ENCODE assay signal across 10 cellular contexts in genomic region chr7:128792471-128793183, GRCh38. TPM values are rescaled to one million over a fixed set of nuclear protein-coding genes. Genes with fewer than 3 reads are reported as not detected.
DNase-seq lines count a peak whose midpoint lies in the region; ATAC-seq and TF ChIP-seq lines count a peak whose summit lies in the region.
"Had no signal": no experiment of that assay in that cellular context is flagged by ENCODE, and none has a peak within 500 bp of the region (broad histone marks: within the 10 kb centered on the region; RNA-seq: fewer than 3 reads in every experiment).

No MANE protein-coding gene starts in this region.

- TF ChIP-seq CTCF in transverse colon (IDR thresholded peaks at IDR 0.05) = no peak

- WGBS in transverse colon (ENCODE audit: low coverage in 1 of 2), 2 donors = 62% methylated on average over 10 of the region's 10 CpGs; no CpG with 5 or more reads in 1 of the 2 donors

- H3K9ac ChIP-seq in muscle layer of colon (ENCODE audit: low read length) = no peak overlapping the region

- intact Hi-C loops in transverse colon (cut with DNase I; ENCODE audit: low total_unique reads) = no loop called here

- H3K4me1 Mint-ChIP-seq in CD4-positive, CD25-positive, alpha-beta regulatory T cell = peaks cover 3 to 26% (median 14%) of the 10 kb centered on the region in 4 donors
- peaks cover 6% of the 10 kb centered on the region for H3K4me1 Mint-ChIP-seq in activated naive CD8-positive, alpha-beta T cell treated with anti-CD3 and anti-CD28 coated beads, Interleukin-2, amount 50 U/mL, for 24 hours

- H3K27me3 ChIP-seq in CD4-positive, CD25-positive, alpha-beta regulatory T cell (ENCODE audit: control insufficient read depth, insufficient read depth, low read length) = no peaks in the 10 kb centered on the region
- H3K27me3 ChIP-seq in HAP-1 (ENCODE audit: low read depth) (peaks cover 2% of the 10 kb centered on the region; the same call in 1 of the 2 replicates), muscle layer of colon (ENCODE audit: control insufficient read depth in 1 of 2, insufficient read depth in 2 of 2, low read length in 2 of 2) (no peaks in the 10 kb centered on the region), transverse colon (peaks cover 24% of the 10 kb centered on the region)
- H3K27me3 ChIP-seq: colonic mucosa had no signal

- H3K4me3 ChIP-seq in CD4-positive, CD25-positive, alpha-beta regulatory T cell (ENCODE audit: low read depth, low read length) = no peak overlapping the region
- H3K4me3 ChIP-seq in HAP-1 (peak overlapping the region; percentile 78), muscle layer of colon (ENCODE audit: low read depth in 1 of 2, low read length in 2 of 2) (peak overlapping the region; percentile 20 to 21), transverse colon (peak overlapping the region in 1 of 4 donors; percentile 74)

- no peak for TF ChIP-seq POLR2A in transverse colon (IDR thresholded peaks at IDR 0.05)

- peak overlapping the region in 1 of 3 donors; percentile 26 for H3K27ac Mint-ChIP-seq in CD4-positive, CD25-positive, alpha-beta regulatory T cell
- no peak overlapping the region for H3K27ac Mint-ChIP-seq in activated naive CD8-positive, alpha-beta T cell treated with anti-CD3 and anti-CD28 coated beads, Interleukin-2, amount 50 U/mL, for 24 hours

- no peak for DNase-seq in CD4-positive, CD25-positive, alpha-beta regulatory T cell
- DNase-seq in HAP-1 (ENCODE audit: low spot score in 2 of 2) (no peak), pons (ENCODE audit: low spot score) (no peak), mucosa of gallbladder (ENCODE audit: low spot score) (no peak), transverse colon (no peak)
- no peak for DNase-seq in activated naive CD8-positive, alpha-beta T cell treated with anti-CD3 and anti-CD28 coated beads, Interleukin-2, amount 50 U/mL, for 24 hours
- DNase-seq: colonic mucosa, kidney had no signal

- peaks cover 17% of the 10 kb centered on the region for H3K4me1 ChIP-seq in CD4-positive, CD25-positive, alpha-beta regulatory T cell (ENCODE audit: control insufficient read depth, insufficient read depth, low read length, poor library complexity, severe bottlenecking)
- H3K4me1 ChIP-seq in HAP-1 (peaks cover 6% of the 10 kb centered on the region), muscle layer of colon (ENCODE audit: insufficient read depth, low read length) (peaks cover 21% of the 10 kb centered on the region), transverse colon (peaks cover 5 to 23% (median 16%) of the 10 kb centered on the region in 4 donors)

- H3K27ac ChIP-seq in CD4-positive, CD25-positive, alpha-beta regulatory T cell (ENCODE audit: insufficient read depth, low read length, poor library complexity, severe bottlenecking) = no peak overlapping the region
- no peak overlapping the region for H3K27ac ChIP-seq in muscle layer of colon (ENCODE audit: low read depth, low read length)
- peak overlapping the region in 1 of 4 donors; percentile 70 for H3K27ac ChIP-seq in transverse colon
- H3K27ac ChIP-seq: colonic mucosa had no signal

- H3K9me3 ChIP-seq in CD4-positive, CD25-positive, alpha-beta regulatory T cell (ENCODE audit: control insufficient read depth in 2 of 2, low read length in 2 of 2) = no peaks in the 10 kb centered on the region
- no peaks in the 10 kb centered on the region for H3K9me3 ChIP-seq in HAP-1
- H3K9me3 ChIP-seq in muscle layer of colon (ENCODE audit: low read length) = no peaks in the 10 kb centered on the region
- H3K9me3 ChIP-seq in transverse colon = no peaks in the 10 kb centered on the region
- H3K9me3 ChIP-seq: colonic mucosa had no signal

- no peaks in the 10 kb centered on the region for H3K36me3 ChIP-seq in CD4-positive, CD25-positive, alpha-beta regulatory T cell (ENCODE audit: control insufficient read depth, insufficient read depth, low read length)
- H3K36me3 ChIP-seq in HAP-1 (replicated peaks) (peaks cover 6% of the 10 kb centered on the region; the same call in 1 of the 2 replicates), muscle layer of colon (ENCODE audit: insufficient read depth, low read length) (no peaks in the 10 kb centered on the region), transverse colon (no peaks in the 10 kb centered on the region)
- H3K36me3 ChIP-seq: colonic mucosa had no signal

- in situ Hi-C loops in HAP-1 (cut with MboI; ENCODE audit: low sequenced_read_pairs) = no loop called here
- in situ Hi-C loops in transverse colon (cut with MboI; ENCODE audit: low pct_ligation_motif_present in 1 of 4, low pct_unique_long_range_greater_than_20kb in 1 of 4, low sequenced_read_pairs in 3 of 4) = no loop called here

- H3K4me3 Mint-ChIP-seq in CD4-positive, CD25-positive, alpha-beta regulatory T cell = peak overlapping the region; percentile 64 to 91 (median 77)
- peak overlapping the region; percentile 23 for H3K4me3 Mint-ChIP-seq in activated naive CD8-positive, alpha-beta T cell treated with anti-CD3 and anti-CD28 coated beads, Interleukin-2, amount 50 U/mL, for 24 hours

- no peak for ATAC-seq in CD4-positive, CD25-positive, alpha-beta regulatory T cell (ENCODE audit: low read depth in 2 of 2)
- ATAC-seq in activated naive CD8-positive, alpha-beta T cell treated with anti-CD3 and anti-CD28 coated beads, Interleukin-2, amount 50 U/mL, for 24 hours = no peak
- ATAC-seq in GM18858 (IDR thresholded peaks at IDR 0.05; ENCODE audit: unreplicated experiment) = no peak

- no peaks in the 10 kb centered on the region for H3K9me3 Mint-ChIP-seq in CD4-positive, CD25-positive, alpha-beta regulatory T cell
- no peaks in the 10 kb centered on the region for H3K9me3 Mint-ChIP-seq in activated naive CD8-positive, alpha-beta T cell treated with anti-CD3 and anti-CD28 coated beads, Interleukin-2, amount 50 U/mL, for 24 hours

- TF ChIP-seq EP300 in transverse colon (IDR thresholded peaks at IDR 0.05; ENCODE audit: low read depth) = no peak

- peaks cover 4% of the 10 kb centered on the region for H3K27me3 Mint-ChIP-seq in CD4-positive, CD25-positive, alpha-beta regulatory T cell
- peaks cover 7% of the 10 kb centered on the region for H3K27me3 Mint-ChIP-seq in activated naive CD8-positive, alpha-beta T cell treated with anti-CD3 and anti-CD28 coated beads, Interleukin-2, amount 50 U/mL, for 24 hours

- peaks cover 14% of the 10 kb centered on the region for H3K36me3 Mint-ChIP-seq in CD4-positive, CD25-positive, alpha-beta regulatory T cell
- H3K36me3 Mint-ChIP-seq in activated naive CD8-positive, alpha-beta T cell treated with anti-CD3 and anti-CD28 coated beads, Interleukin-2, amount 50 U/mL, for 24 hours (ENCODE audit: low read depth) = no peaks in the 10 kb centered on the region

RNA-seq across cellular contexts. Expression of gene CCDC136, which starts 0.9 kb away (rescaled TPM):
- 14.1 TPM for total RNA-seq in CD4-positive, CD25-positive, alpha-beta regulatory T cell
- polyA plus RNA-seq in CD4-positive, CD25-positive, alpha-beta regulatory T cell = 1 to 10 TPM in 2 of 4 donors, under 1 TPM in 2; 0.48 to 2.9 (median 1.1) TPM
- total RNA-seq in mucosa of gallbladder (25.3 TPM), transverse colon (10 to 100 TPM in 2 of 4 donors, 1 to 10 TPM in 2; 1.9 to 16.5 (median 8.3) TPM)

RNA-seq across cellular contexts. Expression of gene OPN1SW, which starts 17.0 kb away (rescaled TPM):
- total RNA-seq in CD4-positive, CD25-positive, alpha-beta regulatory T cell = not detected
- polyA plus RNA-seq in CD4-positive, CD25-positive, alpha-beta regulatory T cell = not detected
- total RNA-seq in mucosa of gallbladder = not detected
- not detected for total RNA-seq in transverse colon
- total RNA-seq: colonic mucosa, kidney had no signal

RNA-seq across cellular contexts. Expression of gene FLNC, which starts 37.6 kb away (rescaled TPM):
- total RNA-seq in CD4-positive, CD25-positive, alpha-beta regulatory T cell = not detected
- not detected for polyA plus RNA-seq in CD4-positive, CD25-positive, alpha-beta regulatory T cell
- total RNA-seq in mucosa of gallbladder (236 TPM), transverse colon (100 to 1,000 TPM in 1 of 4 donors, 10 to 100 TPM in 3; 21.3 to 234 (median 57.9) TPM)

RNA-seq across cellular contexts. Expression of gene CALU, which starts 53.5 kb away (rescaled TPM):
- 30.2 TPM for total RNA-seq in CD4-positive, CD25-positive, alpha-beta regulatory T cell
- 10 to 100 TPM; 19.1 to 27.3 (median 23.7) TPM for polyA plus RNA-seq in CD4-positive, CD25-positive, alpha-beta regulatory T cell
- 75.8 TPM for total RNA-seq in mucosa of gallbladder
- 1,000 to 10,000 TPM in 1 of 4 donors, 10 to 100 TPM in 3; 23.6 to 1,780 (median 44.0) TPM for total RNA-seq in transverse colon

Comparison
In these comparisons a context has a peak if more than half of its experiments do, and no peak if none do; other contexts are left out.
1. RNA of gene FLNC, which starts 37.6 kb away (total RNA-seq): 236 TPM in mucosa of gallbladder (single experiment) and 21.3 to 234 TPM in transverse colon; not detected in CD4-positive, CD25-positive, alpha-beta regulatory T cell (single experiment); every median in the first group is over 10 times any median in the second.